24 cellular contexts compared by ENCODE assay signal in genomic region chr13:99522288-99522687, GRCh38.
"Had no signal": no experiment of that assay in that cellular context is flagged by ENCODE, and none has a peak within 500 bp of the region (broad histone marks: within the 10 kb centered on the region; RNA-seq: fewer than 3 reads in every experiment).

No MANE protein-coding gene starts in this region.

- DNase-seq: activated CD4-positive, alpha-beta T cell treated with anti-CD3 and anti-CD28 coated beads for 48 hours; activated CD8-positive, alpha-beta memory T cell treated with anti-CD3 and anti-CD28 coated beads for 24 hours; activated CD8-positive, alpha-beta memory T cell treated with anti-CD3 and anti-CD28 coated beads, Interleukin-2, amount 50 U/mL, for 4 hours; activated effector memory CD4-positive, alpha-beta T cell treated with Interleukin-2 at 50 U/mL for 16 hours; activated naive CD4-positive, alpha-beta T cell treated with anti-CD3 and anti-CD28 coated beads for 36 hours; activated naive CD8-positive, alpha-beta T cell treated with anti-CD3 and anti-CD28 coated beads, Interleukin-2, amount 50 U/mL, for 24 hours; activated T-cell treated with anti-CD3 and anti-CD28 coated beads, Interleukin-2, amount 50 U/mL, for 4 hours; aorta; caudate nucleus; dermis blood vessel endothelial cell; effector CD8-positive, alpha-beta T cell; erythroblast; head of caudate nucleus; hypothalamus; SK-N-SH; stimulated activated CD4-positive, alpha-beta T cell treated with anti-CD3 and anti-CD28 coated beads, Interleukin-15, amount 100 ng/mL, for 24 hours had no signal

- H3K4me1 Mint-ChIP-seq: nephron had no signal

- H3K27ac ChIP-seq: gastroesophageal sphincter had no signal

- H3K9ac ChIP-seq: SK-N-SH had no signal

- H3K9me2 ChIP-seq: SK-N-SH had no signal

- H3K27me3 ChIP-seq: gastroesophageal sphincter had no signal

- H3K27me3 Mint-ChIP-seq: activated naive CD8-positive, alpha-beta T cell treated with anti-CD3 and anti-CD28 coated beads, Interleukin-2, amount 50 U/mL, for 24 hours; brain; memory B cell; stimulated activated memory B cell treated with anti-CD40 and anti-IgM and Interleukin-4, amounts not matched to agents 10 μg/mL and 1 μg/mL and 100 μg/mL, for 72 hours; type B pancreatic cell had no signal

- H3K9me3 Mint-ChIP-seq: activated naive CD4-positive, alpha-beta T cell treated with anti-CD3 and anti-CD28 coated beads for 36 hours; activated naive CD8-positive, alpha-beta T cell treated with anti-CD3 and anti-CD28 coated beads, Interleukin-2, amount 50 U/mL, for 24 hours; activated T-cell treated with anti-CD3 and anti-CD28 coated beads, Interleukin-2, amount 50 U/mL, for 4 hours; brain; memory B cell; nephron; stimulated activated memory B cell treated with anti-CD40 and anti-IgM and Interleukin-4, amounts not matched to agents 10 μg/mL and 1 μg/mL and 100 μg/mL, for 72 hours; type B pancreatic cell had no signal

- H3K27ac Mint-ChIP-seq: activated naive CD4-positive, alpha-beta T cell treated with anti-CD3 and anti-CD28 coated beads for 36 hours; activated naive CD8-positive, alpha-beta T cell treated with anti-CD3 and anti-CD28 coated beads, Interleukin-2, amount 50 U/mL, for 24 hours; brain; memory B cell; nephron; stimulated activated memory B cell treated with anti-CD40 and anti-IgM and Interleukin-4, amounts not matched to agents 10 μg/mL and 1 μg/mL and 100 μg/mL, for 72 hours; type B pancreatic cell had no signal

- ATAC-seq: activated naive CD8-positive, alpha-beta T cell treated with anti-CD3 and anti-CD28 coated beads, Interleukin-2, amount 50 U/mL, for 24 hours; activated T-cell treated with anti-CD3 and anti-CD28 coated beads, Interleukin-2, amount 50 U/mL, for 4 hours; gastroesophageal sphincter; sciatic nerve; stimulated activated memory B cell treated with anti-CD40 and anti-IgM and Interleukin-4, amounts not matched to agents 10 μg/mL and 1 μg/mL and 100 μg/mL, for 72 hours had no signal

- H3K4me2 ChIP-seq: SK-N-SH, smooth muscle cell had no signal

- H3K9me3 ChIP-seq: gastroesophageal sphincter, SK-N-SH had no signal

- H3K4me3 ChIP-seq: gastroesophageal sphincter, smooth muscle cell had no signal

- H3K4me3 Mint-ChIP-seq: activated naive CD4-positive, alpha-beta T cell treated with anti-CD3 and anti-CD28 coated beads for 36 hours; activated naive CD8-positive, alpha-beta T cell treated with anti-CD3 and anti-CD28 coated beads, Interleukin-2, amount 50 U/mL, for 24 hours; activated T-cell treated with anti-CD3 and anti-CD28 coated beads, Interleukin-2, amount 50 U/mL, for 4 hours; brain; memory B cell; nephron; stimulated activated memory B cell treated with anti-CD40 and anti-IgM and Interleukin-4, amounts not matched to agents 10 μg/mL and 1 μg/mL and 100 μg/mL, for 72 hours; type B pancreatic cell had no signal
